In the genomic region with DNA sequence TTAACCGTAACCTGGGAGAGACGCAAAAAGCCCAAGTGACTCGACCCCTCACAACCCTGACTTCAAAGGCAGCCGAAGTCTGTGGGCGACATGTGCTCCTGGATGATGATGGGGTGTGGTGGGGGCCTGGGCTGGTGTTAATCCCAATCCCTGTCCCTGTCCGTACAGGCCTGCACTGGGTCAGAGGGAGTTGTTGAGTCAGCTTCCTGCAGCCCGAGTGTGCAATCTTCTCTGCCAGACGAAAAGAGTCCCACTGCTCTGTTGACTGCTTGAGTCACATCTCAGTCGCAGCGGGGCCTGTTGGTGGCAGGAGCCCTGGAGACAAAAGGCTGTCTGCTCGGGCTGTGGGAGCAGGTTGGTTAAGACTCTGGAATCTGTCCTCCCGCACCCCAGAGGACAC, we compare ENCODE assay signal across 1 cellular context.
TF ChIP-seq lines count a peak whose summit lies in the region.

No MANE protein-coding gene starts in this region.

TF ChIP-seq in HCT116, 20 proteins besides CTCF, POLR2A, EP300 and RAD21 (continued from another document):
- TF ChIP-seq, protein P1, sequence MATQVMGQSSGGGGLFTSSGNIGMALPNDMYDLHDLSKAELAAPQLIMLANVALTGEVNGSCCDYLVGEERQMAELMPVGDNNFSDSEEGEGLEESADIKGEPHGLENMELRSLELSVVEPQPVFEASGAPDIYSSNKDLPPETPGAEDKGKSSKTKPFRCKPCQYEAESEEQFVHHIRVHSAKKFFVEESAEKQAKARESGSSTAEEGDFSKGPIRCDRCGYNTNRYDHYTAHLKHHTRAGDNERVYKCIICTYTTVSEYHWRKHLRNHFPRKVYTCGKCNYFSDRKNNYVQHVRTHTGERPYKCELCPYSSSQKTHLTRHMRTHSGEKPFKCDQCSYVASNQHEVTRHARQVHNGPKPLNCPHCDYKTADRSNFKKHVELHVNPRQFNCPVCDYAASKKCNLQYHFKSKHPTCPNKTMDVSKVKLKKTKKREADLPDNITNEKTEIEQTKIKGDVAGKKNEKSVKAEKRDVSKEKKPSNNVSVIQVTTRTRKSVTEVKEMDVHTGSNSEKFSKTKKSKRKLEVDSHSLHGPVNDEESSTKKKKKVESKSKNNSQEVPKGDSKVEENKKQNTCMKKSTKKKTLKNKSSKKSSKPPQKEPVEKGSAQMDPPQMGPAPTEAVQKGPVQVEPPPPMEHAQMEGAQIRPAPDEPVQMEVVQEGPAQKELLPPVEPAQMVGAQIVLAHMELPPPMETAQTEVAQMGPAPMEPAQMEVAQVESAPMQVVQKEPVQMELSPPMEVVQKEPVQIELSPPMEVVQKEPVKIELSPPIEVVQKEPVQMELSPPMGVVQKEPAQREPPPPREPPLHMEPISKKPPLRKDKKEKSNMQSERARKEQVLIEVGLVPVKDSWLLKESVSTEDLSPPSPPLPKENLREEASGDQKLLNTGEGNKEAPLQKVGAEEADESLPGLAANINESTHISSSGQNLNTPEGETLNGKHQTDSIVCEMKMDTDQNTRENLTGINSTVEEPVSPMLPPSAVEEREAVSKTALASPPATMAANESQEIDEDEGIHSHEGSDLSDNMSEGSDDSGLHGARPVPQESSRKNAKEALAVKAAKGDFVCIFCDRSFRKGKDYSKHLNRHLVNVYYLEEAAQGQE (IDR thresholded peaks at IDR 0.05; ENCODE audit: low read depth), result no peak
- TF ChIP-seq, protein P2, sequence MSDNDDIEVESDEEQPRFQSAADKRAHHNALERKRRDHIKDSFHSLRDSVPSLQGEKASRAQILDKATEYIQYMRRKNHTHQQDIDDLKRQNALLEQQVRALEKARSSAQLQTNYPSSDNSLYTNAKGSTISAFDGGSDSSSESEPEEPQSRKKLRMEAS (IDR thresholded peaks at IDR 0.05), result no peak
- TF ChIP-seq SRF (IDR thresholded peaks at IDR 0.05; ENCODE audit: low read depth) (no peak), ELF1 (IDR thresholded peaks at IDR 0.05; ENCODE audit: borderline replicate concordance, low read depth) (no peak), JUND (IDR thresholded peaks at IDR 0.05) (no peak), SP1 (IDR thresholded peaks at IDR 0.05; ENCODE audit: low read depth) (no peak)
